20 cellular contexts compared by ENCODE assay signal in the genomic region with DNA sequence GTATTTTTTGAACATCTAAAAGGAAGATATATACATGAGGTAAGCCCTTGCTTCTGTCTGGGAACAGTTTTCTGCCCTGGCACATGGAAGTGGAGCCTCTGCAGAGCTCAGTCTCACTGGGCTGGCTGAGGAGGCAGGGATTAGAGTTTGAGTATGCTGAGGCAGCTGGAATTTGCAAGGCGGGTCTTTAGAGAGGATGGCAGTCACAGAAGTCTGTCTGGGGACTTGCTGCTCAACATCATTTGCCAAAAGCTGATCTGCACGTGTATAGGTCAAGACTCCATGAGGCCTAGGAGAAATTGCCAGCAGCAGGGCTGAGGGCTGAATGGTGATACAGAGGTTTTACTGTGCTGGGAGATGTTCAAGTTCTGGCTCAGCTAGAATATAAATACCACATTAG.
"Had no signal": no experiment of that assay in that cellular context is flagged by ENCODE, and none has a peak within 500 bp of the region (broad histone marks: within the 10 kb centered on the region; RNA-seq: fewer than 3 reads in every experiment).

No MANE protein-coding gene starts in this region.

- DNase-seq: activated CD4-positive, alpha-beta memory T cell treated with anti-CD3 and anti-CD28 coated beads, Interleukin-2, amount 10 ng/mL, durations not matched to agents 7 days and 5 days; activated CD4-positive, alpha-beta T cell treated with anti-CD3 and anti-CD28 coated beads for 48 hours; activated CD4-positive, CD25-positive, alpha-beta regulatory T cell; activated CD8-positive, alpha-beta memory T cell treated with anti-CD3 and anti-CD28 coated beads, Interleukin-2, amount 10 ng/mL, durations not matched to agents 7 days and 5 days; activated naive CD4-positive, alpha-beta T cell; activated naive CD8-positive, alpha-beta T cell treated with anti-CD3 and anti-CD28 coated beads for 36 hours; amygdala; endodermal cell; foreskin keratinocyte; hippocampal formation; stimulated activated CD4-positive, alpha-beta T cell treated with anti-CD3 and anti-CD28 coated beads, Interleukin-4, amount 100 ng/mL, for 1 hour; stomach; T-helper 1 cell; T-helper 9 cell; upper lobe of right lung had no signal

- H3K27ac ChIP-seq: epithelial cell of prostate, foreskin keratinocyte, prostate gland, right atrium auricular region, upper lobe of right lung had no signal

- H3K4me3 ChIP-seq: lung, prostate gland, right atrium auricular region, smooth muscle cell, stomach, upper lobe of right lung had no signal

- H3K27me3 ChIP-seq: foreskin keratinocyte, right atrium auricular region, stomach, upper lobe of right lung had no signal

- H3K36me3 ChIP-seq: prostate gland, right atrium auricular region, stomach, upper lobe of right lung had no signal

- H3K9me3 ChIP-seq: prostate gland, right atrium auricular region, stomach, upper lobe of right lung had no signal

- H3K4me2 ChIP-seq: smooth muscle cell had no signal

- H3K4me1 ChIP-seq: foreskin keratinocyte, prostate gland, right atrium auricular region, upper lobe of right lung had no signal

- ATAC-seq: activated CD8-positive, alpha-beta memory T cell treated with anti-CD3 and anti-CD28 coated beads, Interleukin-2, amount 10 ng/mL, durations not matched to agents 7 days and 5 days; foreskin keratinocyte; upper lobe of right lung had no signal
